19 cellular contexts compared by ENCODE assay signal in genomic region chr15:47432831-47433230, GRCh38.
A peak's percentile ranks its signal among the peaks of the same experiment; 100 is the strongest.
DNase-seq lines count a peak whose midpoint lies in the region; ATAC-seq and TF ChIP-seq lines count a peak whose summit lies in the region.
"Had no signal": no experiment of that assay in that cellular context is flagged by ENCODE, and none has a peak within 500 bp of the region (broad histone marks: within the 10 kb centered on the region; RNA-seq: fewer than 3 reads in every experiment).

No MANE protein-coding gene starts in this region.

- CTCF ChIA-PET in AG04449 (lab: Yijun Ruan, JAX): interaction anchor here (0.8 kb wide), 1 partner anchor 236 kb away, joined by 4 read pairs; no protein-coding TSS in a partner anchor

- H3K9me2 ChIP-seq in GM23248 (ENCODE audit: insufficient read depth): no peaks in the 10 kb centered on the region
- H3K9me2 ChIP-seq: SK-N-SH had no signal

- no peak overlapping the region for H2AFZ ChIP-seq in GM23248

- no peak overlapping the region for H3K4me2 ChIP-seq in GM23248 (ENCODE audit: unreplicated experiment)
- H3K4me2 ChIP-seq: SK-N-SH had no signal

- H3K4me3 ChIP-seq in AG04449 (ENCODE audit: low read depth, low read length) (no peak overlapping the region), GM23248 (no peak overlapping the region), SJSA1 (no peak overlapping the region), foreskin fibroblast (ENCODE audit: low read depth in 1 of 2, low read length in 2 of 2) (no peak overlapping the region), psoas muscle (no peak overlapping the region)

- peaks cover 15% of the 10 kb centered on the region; the same call in 1 of the 2 replicates for H3K4me1 ChIP-seq in GM23248 (ENCODE audit: insufficient read depth)
- H3K4me1 ChIP-seq in SJSA1 (replicated peaks): peaks cover 42% of the 10 kb centered on the region
- no peaks in the 10 kb centered on the region for H3K4me1 ChIP-seq in psoas muscle
- H3K4me1 ChIP-seq: BE2C, Caco-2 had no signal

- H3K79me2 ChIP-seq in GM23248 (ENCODE audit: insufficient read depth): no peaks in the 10 kb centered on the region

- H3K36me3 ChIP-seq in GM23248 (ENCODE audit: low read depth): no peaks in the 10 kb centered on the region
- H3K36me3 ChIP-seq in SJSA1: no peaks in the 10 kb centered on the region
- no peaks in the 10 kb centered on the region for H3K36me3 ChIP-seq in psoas muscle (ENCODE audit: insufficient read depth in 1 of 2, low read depth in 1 of 2)
- H3K36me3 ChIP-seq: BE2C had no signal

- H3K9me3 ChIP-seq in GM23248 (ENCODE audit: low read depth) (no peaks in the 10 kb centered on the region), SJSA1 (replicated peaks) (no peaks in the 10 kb centered on the region), psoas muscle (no peaks in the 10 kb centered on the region)
- H3K9me3 ChIP-seq: BE2C, Caco-2, SK-N-SH had no signal

- intact Hi-C loops in psoas muscle (cut with DNase I): no loop called here

- no peaks in the 10 kb centered on the region for H4K20me1 ChIP-seq in GM23248 (ENCODE audit: insufficient read depth)

- H3K9ac ChIP-seq in GM23248: no peak overlapping the region
- H3K9ac ChIP-seq: SK-N-SH had no signal

- WGBS in GM23248 (ENCODE audit: low coverage in 1 of 2, low lambda C conversion rate in 2 of 2, missing lambda C conversion rate in 2 of 2), 2 experiments: 71 to 72% methylated on average over 1 of the region's 1 CpG
- 93 to 98% (median 95%) methylated on average over 1 of the region's 1 CpG for WGBS in psoas muscle, 3 donors

- TF ChIP-seq CTCF in AG04449 (IDR thresholded peaks at IDR 0.05; ENCODE audit: insufficient read depth, low read length, missing control alignments) (no peak), foreskin fibroblast (IDR thresholded peaks at IDR 0.05; ENCODE audit: low read depth, low read length) (no peak), psoas muscle (IDR thresholded peaks at IDR 0.05) (no peak)

- H3F3A ChIP-seq in GM23248 (ENCODE audit: insufficient read depth): no peaks in the 10 kb centered on the region

- DNase-seq in AG04449 (ENCODE audit: low read depth, low spot score) (peak; percentile 31), GM23248 (peak; percentile 9), SJSA1 (ENCODE audit: low read depth in 1 of 2, low spot score in 2 of 2) (no peak), foreskin fibroblast (peak; percentile 39 to 66), psoas muscle (no peak), NCI-H82 treated with DMSO at 0.1 percent for 48 hours (lab: John Stamatoyannopoulos, UW; ENCODE audit: unreplicated experiment) (no peak)
- no peak for DNase-seq in NK-92 treated with Interleukin-12 subunit alpha and Interleukin-12 subunit beta, amount 100 ng/mL, for 24 hours (lab: John Stamatoyannopoulos, UW)
- DNase-seq: BE2C; Caco-2; CD4-positive, alpha-beta T cell; NCI-H1092 treated with DMSO at 0.1 percent for 48 hours; NCI-H146; NCI-H2081; NCI-H446 treated with DMSO at 0.1 percent for 48 hours; Right ventricle myocardium superior; SK-N-SH; T-cell had no signal

- H3K27me3 ChIP-seq in GM23248 (replicated peaks; ENCODE audit: insufficient read depth) (no peaks in the 10 kb centered on the region), SJSA1 (replicated peaks) (no peaks in the 10 kb centered on the region), psoas muscle (ENCODE audit: insufficient read depth in 3 of 3, low read length in 2 of 3) (no peaks in the 10 kb centered on the region)
- H3K27me3 ChIP-seq: BE2C had no signal

- no peak for ATAC-seq in HG03521 (IDR thresholded peaks at IDR 0.05; ENCODE audit: unreplicated experiment)
- ATAC-seq in psoas muscle: no peak
- ATAC-seq: T-cell had no signal

- POLR2A ChIA-PET in AG04449 (lab: Yijun Ruan, JAX): no interaction called here

- no peak overlapping the region for H3K27ac ChIP-seq in GM23248
- H3K27ac ChIP-seq in SJSA1: peak overlapping the region; percentile 85
- no peak overlapping the region for H3K27ac ChIP-seq in psoas muscle
- H3K27ac ChIP-seq: 22Rv1 had no signal

- in situ Hi-C loops in GM23248 (cut with MboI): no loop called here

Comparison
In these comparisons a context has a peak if more than half of its experiments do, and no peak if none do; other contexts are left out.
1. DNase-seq: peak in AG04449 (single experiment), GM23248 (single experiment) and foreskin fibroblast (2 of 2); none in SJSA1 (0 of 2), NK-92 treated with Interleukin-12 subunit alpha and Interleukin-12 subunit beta, amount 100 ng/mL, for 24 hours (single experiment), psoas muscle (0 of 2) and NCI-H82 treated with DMSO at 0.1 percent for 48 hours (single experiment).